Comparison of ENCODE assay signal across 1 cellular context in the genomic region with DNA sequence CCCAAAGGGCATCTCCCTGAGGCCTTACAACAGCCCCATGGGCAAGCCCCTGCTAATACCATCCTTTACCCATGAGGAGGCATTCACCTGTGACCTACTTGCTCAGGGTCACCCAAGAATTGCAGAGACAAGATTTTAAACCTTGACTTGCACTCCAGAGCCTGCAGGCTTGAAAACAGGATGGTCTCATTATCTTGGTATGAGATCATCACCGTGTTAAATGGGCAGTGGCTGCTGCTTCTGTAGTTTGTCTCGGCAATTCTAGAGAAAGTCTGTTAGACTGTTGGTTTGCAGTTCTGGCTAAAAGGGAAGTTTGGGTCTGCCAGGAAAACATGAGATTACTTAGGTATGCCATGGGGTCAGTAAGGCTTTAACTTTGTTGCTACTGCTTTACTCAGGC.
TF ChIP-seq lines count a peak whose summit lies in the region.

No MANE protein-coding gene starts in this region.

TF ChIP-seq in H1, 55 proteins besides CTCF, POLR2A, EP300 and RAD21:
- no peak for TF ChIP-seq MAFK (IDR thresholded peaks at IDR 0.05; ENCODE audit: low read depth, low read length)
- TF ChIP-seq GTF2F1 (IDR thresholded peaks at IDR 0.05; ENCODE audit: borderline replicate concordance, low read depth, low read length): no peak
- no peak for TF ChIP-seq NRF1 (IDR thresholded peaks at IDR 0.05; ENCODE audit: low read depth, low read length)
- TF ChIP-seq SP4 (IDR thresholded peaks at IDR 0.05; ENCODE audit: low read length): no peak
- TF ChIP-seq ZNF274 (IDR thresholded peaks at IDR 0.05; ENCODE audit: borderline replicate concordance, extremely low read depth, low read length): no peak
- no peak for TF ChIP-seq GABPA (IDR thresholded peaks at IDR 0.05; ENCODE audit: borderline replicate concordance, insufficient read depth, low read length)
- TF ChIP-seq KDM4A (IDR thresholded peaks at IDR 0.05; ENCODE audit: low read depth, low read length, severe bottlenecking): no peak
- no peak for TF ChIP-seq YY1 (IDR thresholded peaks at IDR 0.05; ENCODE audit: low read depth, low read length)
- no peak for TF ChIP-seq PHF8 (conservative IDR thresholded peaks at IDR 0.05; ENCODE audit: low read depth, low read length)
- no peak for TF ChIP-seq RNF2 (IDR thresholded peaks at IDR 0.05; ENCODE audit: borderline replicate concordance, low read depth, low read length, missing control alignments, poor library complexity, severe bottlenecking)
- TF ChIP-seq HDAC2 (IDR thresholded peaks at IDR 0.05; ENCODE audit: borderline replicate concordance in 1 of 2, low read depth in 2 of 2, low read length in 2 of 2): no peak
- TF ChIP-seq JUND (IDR thresholded peaks at IDR 0.05; ENCODE audit: low read length): no peak
- TF ChIP-seq SAP30 (IDR thresholded peaks at IDR 0.05; ENCODE audit: insufficient read depth, insufficient replicate concordance, low read length): no peak
- no peak for TF ChIP-seq TAF1 (IDR thresholded peaks at IDR 0.05; ENCODE audit: low read depth, low read length)
- no peak for TF ChIP-seq SIX5 (IDR thresholded peaks at IDR 0.05; ENCODE audit: low read depth, low read length)
